ENCODE assay signal across 10 cellular contexts in genomic region chr17:78822552-78822951, GRCh38. TPM values are rescaled to one million over a fixed set of nuclear protein-coding genes. Genes with fewer than 3 reads are reported as not detected.
DNase-seq lines count a peak whose midpoint lies in the region; ATAC-seq and TF ChIP-seq lines count a peak whose summit lies in the region.
"Had no signal": no experiment of that assay in that cellular context is flagged by ENCODE, and none has a peak within 500 bp of the region (broad histone marks: within the 10 kb centered on the region; RNA-seq: fewer than 3 reads in every experiment).

No MANE protein-coding gene starts in this region.

- H3K36me3 ChIP-seq in BE2C (peaks cover 85% of the 10 kb centered on the region), MG63 (peaks cover 92% of the 10 kb centered on the region)

- ATAC-seq in HG02623 (IDR thresholded peaks at IDR 0.05; ENCODE audit: unreplicated experiment) (no peak), GM18861 (IDR thresholded peaks at IDR 0.05; ENCODE audit: unreplicated experiment) (no peak), HG03097 (IDR thresholded peaks at IDR 0.05; ENCODE audit: low FRiP score, unreplicated experiment) (no peak), GM21717 (IDR thresholded peaks at IDR 0.05; ENCODE audit: unreplicated experiment) (no peak)

- H3K9me3 ChIP-seq in BE2C, result no peaks in the 10 kb centered on the region
- H3K9me3 ChIP-seq in MG63, result no peaks in the 10 kb centered on the region
- H3K9me3 ChIP-seq: SJCRH30, upper lobe of left lung had no signal

- peak; percentile 88 for DNase-seq in BE2C
- DNase-seq in MG63, result peak; percentile 25
- peak; percentile 80 to 81 for DNase-seq in cardiac fibroblast (ENCODE audit: low read depth in 2 of 2)
- DNase-seq in myocyte (ENCODE audit: low read depth), result peak; percentile 25
- DNase-seq: SJCRH30, upper lobe of left lung had no signal

- H3K4me1 ChIP-seq in BE2C, result peaks cover 13% of the 10 kb centered on the region
- H3K4me1 ChIP-seq: SJCRH30 had no signal

- H3K27me3 ChIP-seq in BE2C (no peaks in the 10 kb centered on the region), MG63 (no peaks in the 10 kb centered on the region)
- H3K27me3 ChIP-seq: SJCRH30, upper lobe of left lung had no signal

- TF ChIP-seq CTCF in BE2C (IDR thresholded peaks at IDR 0.05; ENCODE audit: low read depth, low read length) (no peak), cardiac fibroblast (IDR thresholded peaks at IDR 0.05; ENCODE audit: low read depth, low read length) (no peak)

- H3K4me3 ChIP-seq in BE2C (ENCODE audit: low read depth, low read length) (no peak overlapping the region), MG63 (no peak overlapping the region), cardiac fibroblast (replicated peaks in 1 of 2; ENCODE audit: low read depth in 2 of 2, low read length in 2 of 2) (no peak overlapping the region)
- H3K4me3 ChIP-seq: SJCRH30, upper lobe of left lung had no signal

RNA-seq across cellular contexts. Expression of gene USP36, which starts 18.1 kb away (rescaled TPM):
- polyA plus RNA-seq in BE2C (2012; ENCODE audit: insufficient read depth, insufficient read length, low read depth), result 110 TPM
- 16.3 and 33.4 TPM in 2 replicates for total RNA-seq in MG63 (2014; rRNA removed; shearing (Covaris generic); ENCODE audit: low replicate concordance)
- total RNA-seq in myocyte, result 24.5 and 29.7 TPM in 2 replicates
- 38.0 TPM for polyA plus RNA-seq in myocyte (2012)

RNA-seq across cellular contexts. Expression of gene CYTH1, which starts 40.5 kb away (rescaled TPM):
- 51.1 TPM for polyA plus RNA-seq in BE2C (2012; ENCODE audit: insufficient read depth, insufficient read length, low read depth)
- 11.2 and 17.2 TPM in 2 replicates for total RNA-seq in MG63 (2014; rRNA removed; shearing (Covaris generic); ENCODE audit: low replicate concordance)
- 35.9 and 43.0 TPM in 2 replicates for total RNA-seq in myocyte
- polyA plus RNA-seq in myocyte (2012), result 28.9 TPM

Comparison
In these comparisons a context has a peak if more than half of its experiments do, and no peak if none do; other contexts are left out.
1. DNase-seq: peak in every context shown above with its lines; median percentile 88 in BE2C; 80 in cardiac fibroblast; 25 in MG63; 25 in myocyte.